ENCODE assay signal across 2 cellular contexts in the genomic region with DNA sequence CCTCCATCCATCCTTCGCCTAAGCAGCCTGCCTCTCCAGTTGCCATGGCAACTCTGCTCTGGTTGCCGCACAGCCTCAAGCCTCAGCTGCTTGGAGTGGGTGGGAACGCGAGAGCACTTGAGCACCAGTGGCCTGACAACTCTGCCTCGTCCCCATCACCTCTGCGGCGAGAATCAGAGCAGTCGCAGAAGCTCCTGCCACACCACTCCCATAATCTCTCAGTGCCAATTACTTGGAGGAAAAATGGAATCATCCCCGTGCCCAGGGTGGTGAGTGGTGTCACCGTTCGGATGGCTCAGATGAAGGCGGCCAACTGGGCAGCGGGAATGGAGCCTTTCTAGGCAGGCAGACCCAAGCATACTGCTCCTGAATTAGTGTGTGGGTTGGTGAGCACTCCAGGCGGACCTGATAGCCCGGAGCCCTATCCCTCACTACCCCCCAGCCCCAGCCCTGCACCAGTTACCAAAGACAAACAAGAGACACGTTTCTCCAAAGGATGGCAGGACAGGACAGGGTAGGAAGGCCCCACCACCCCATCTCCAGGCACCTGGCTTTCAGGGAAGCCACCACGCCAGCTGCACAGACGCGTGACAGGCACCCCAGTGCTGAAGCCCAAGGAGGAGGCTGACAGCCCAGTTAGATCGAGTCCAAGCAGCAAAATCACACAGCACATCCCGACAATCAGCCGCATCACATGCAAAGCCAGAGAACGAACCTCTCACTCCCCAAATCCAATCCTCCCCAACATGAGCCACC.
TF ChIP-seq lines count a peak whose summit lies in the region.

No MANE protein-coding gene starts in this region.

TF ChIP-seq in K562, 482 proteins besides CTCF, POLR2A, EP300 and RAD21 (continued from another document):
- TF ChIP-seq, protein P1, sequence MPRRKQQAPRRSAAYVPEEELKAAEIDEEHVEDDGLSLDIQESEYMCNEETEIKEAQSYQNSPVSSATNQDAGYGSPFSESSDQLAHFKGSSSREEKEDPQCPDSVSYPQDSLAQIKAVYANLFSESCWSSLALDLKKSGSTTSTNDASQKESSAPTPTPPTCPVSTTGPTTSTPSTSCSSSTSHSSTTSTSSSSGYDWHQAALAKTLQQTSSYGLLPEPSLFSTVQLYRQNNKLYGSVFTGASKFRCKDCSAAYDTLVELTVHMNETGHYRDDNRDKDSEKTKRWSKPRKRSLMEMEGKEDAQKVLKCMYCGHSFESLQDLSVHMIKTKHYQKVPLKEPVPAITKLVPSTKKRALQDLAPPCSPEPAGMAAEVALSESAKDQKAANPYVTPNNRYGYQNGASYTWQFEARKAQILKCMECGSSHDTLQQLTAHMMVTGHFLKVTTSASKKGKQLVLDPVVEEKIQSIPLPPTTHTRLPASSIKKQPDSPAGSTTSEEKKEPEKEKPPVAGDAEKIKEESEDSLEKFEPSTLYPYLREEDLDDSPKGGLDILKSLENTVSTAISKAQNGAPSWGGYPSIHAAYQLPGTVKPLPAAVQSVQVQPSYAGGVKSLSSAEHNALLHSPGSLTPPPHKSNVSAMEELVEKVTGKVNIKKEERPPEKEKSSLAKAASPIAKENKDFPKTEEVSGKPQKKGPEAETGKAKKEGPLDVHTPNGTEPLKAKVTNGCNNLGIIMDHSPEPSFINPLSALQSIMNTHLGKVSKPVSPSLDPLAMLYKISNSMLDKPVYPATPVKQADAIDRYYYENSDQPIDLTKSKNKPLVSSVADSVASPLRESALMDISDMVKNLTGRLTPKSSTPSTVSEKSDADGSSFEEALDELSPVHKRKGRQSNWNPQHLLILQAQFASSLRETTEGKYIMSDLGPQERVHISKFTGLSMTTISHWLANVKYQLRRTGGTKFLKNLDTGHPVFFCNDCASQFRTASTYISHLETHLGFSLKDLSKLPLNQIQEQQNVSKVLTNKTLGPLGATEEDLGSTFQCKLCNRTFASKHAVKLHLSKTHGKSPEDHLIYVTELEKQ (CRISPR knock-in tag; IDR thresholded peaks at IDR 0.05) = no peak
TF ChIP-seq in K562: peak in this region for 1.

TF ChIP-seq in neural cell, 6 proteins besides CTCF, POLR2A, EP300 and RAD21:
- TF ChIP-seq, protein P2, sequence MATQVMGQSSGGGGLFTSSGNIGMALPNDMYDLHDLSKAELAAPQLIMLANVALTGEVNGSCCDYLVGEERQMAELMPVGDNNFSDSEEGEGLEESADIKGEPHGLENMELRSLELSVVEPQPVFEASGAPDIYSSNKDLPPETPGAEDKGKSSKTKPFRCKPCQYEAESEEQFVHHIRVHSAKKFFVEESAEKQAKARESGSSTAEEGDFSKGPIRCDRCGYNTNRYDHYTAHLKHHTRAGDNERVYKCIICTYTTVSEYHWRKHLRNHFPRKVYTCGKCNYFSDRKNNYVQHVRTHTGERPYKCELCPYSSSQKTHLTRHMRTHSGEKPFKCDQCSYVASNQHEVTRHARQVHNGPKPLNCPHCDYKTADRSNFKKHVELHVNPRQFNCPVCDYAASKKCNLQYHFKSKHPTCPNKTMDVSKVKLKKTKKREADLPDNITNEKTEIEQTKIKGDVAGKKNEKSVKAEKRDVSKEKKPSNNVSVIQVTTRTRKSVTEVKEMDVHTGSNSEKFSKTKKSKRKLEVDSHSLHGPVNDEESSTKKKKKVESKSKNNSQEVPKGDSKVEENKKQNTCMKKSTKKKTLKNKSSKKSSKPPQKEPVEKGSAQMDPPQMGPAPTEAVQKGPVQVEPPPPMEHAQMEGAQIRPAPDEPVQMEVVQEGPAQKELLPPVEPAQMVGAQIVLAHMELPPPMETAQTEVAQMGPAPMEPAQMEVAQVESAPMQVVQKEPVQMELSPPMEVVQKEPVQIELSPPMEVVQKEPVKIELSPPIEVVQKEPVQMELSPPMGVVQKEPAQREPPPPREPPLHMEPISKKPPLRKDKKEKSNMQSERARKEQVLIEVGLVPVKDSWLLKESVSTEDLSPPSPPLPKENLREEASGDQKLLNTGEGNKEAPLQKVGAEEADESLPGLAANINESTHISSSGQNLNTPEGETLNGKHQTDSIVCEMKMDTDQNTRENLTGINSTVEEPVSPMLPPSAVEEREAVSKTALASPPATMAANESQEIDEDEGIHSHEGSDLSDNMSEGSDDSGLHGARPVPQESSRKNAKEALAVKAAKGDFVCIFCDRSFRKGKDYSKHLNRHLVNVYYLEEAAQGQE (IDR thresholded peaks at IDR 0.05; ENCODE audit: borderline replicate concordance) = no peak
- TF ChIP-seq POLR2AphosphoS5 (IDR thresholded peaks at IDR 0.05) = peak; percentile 31
